Comparison of ENCODE assay signal across 8 cellular contexts in genomic region chr1:26472901-26473845, GRCh38.
DNase-seq lines count a peak whose midpoint lies in the region; ATAC-seq, FAIRE-seq and TF ChIP-seq lines count a peak whose summit lies in the region.

No MANE protein-coding gene starts in this region.

- DNase-seq in NCI-H2081 (lab: John Stamatoyannopoulos, UW) (peak; percentile 89 to 96), T1000 (lab: John Stamatoyannopoulos, UW) (peak; percentile 91), astrocyte of the cerebellum (ENCODE audit: low read depth) (peak; percentile 77), hepatic stellate cell (ENCODE audit: low spot score) (peak; percentile 95), putamen (ENCODE audit: low spot score) (peak; percentile 96), urothelium cell line (ENCODE audit: low spot score) (peak; percentile 98)

- H3K4me3 ChIP-seq in astrocyte of the cerebellum (ENCODE audit: low read depth, low read length), result peak overlapping the region; percentile 82

- in situ Hi-C loops in astrocyte of the cerebellum (cut with HindIII; ENCODE audit: low sequenced_read_pairs), result no loop called here

- TF ChIP-seq CTCF in astrocyte of the cerebellum (IDR thresholded peaks at IDR 0.05; ENCODE audit: low read depth, low read length, missing control alignments), result no peak

- ATAC-seq in GM18499 (IDR thresholded peaks at IDR 0.05; ENCODE audit: insufficient read depth, unreplicated experiment), result peak; percentile 58
- ATAC-seq in HG02973 (IDR thresholded peaks at IDR 0.05; ENCODE audit: unreplicated experiment), result peak; percentile 66

- FAIRE-seq in urothelium cell line (lab: Jason Lieb, UNC), result peak; percentile 75

Comparison
In these comparisons a context has a peak if more than half of its experiments do, and no peak if none do; other contexts are left out.
1. Peak in every context shown above with its lines: DNase-seq, ATAC-seq and H3K4me3 ChIP-seq.